18 cellular contexts compared by ENCODE assay signal in genomic region chr6:10416516-10416862, GRCh38. TPM values are rescaled to one million over a fixed set of nuclear protein-coding genes. Genes with fewer than 3 reads are reported as not detected.
A peak's percentile ranks its signal among the peaks of the same experiment; 100 is the strongest.
DNase-seq lines count a peak whose midpoint lies in the region; ATAC-seq, FAIRE-seq and TF ChIP-seq lines count a peak whose summit lies in the region.
"Had no signal": no experiment of that assay in that cellular context is flagged by ENCODE, and none has a peak within 500 bp of the region (broad histone marks: within the 10 kb centered on the region; RNA-seq: fewer than 3 reads in every experiment).

No MANE protein-coding gene starts in this region.

- H3K4me1 Mint-ChIP-seq in CD14-positive monocyte (peaks cover 61% of the 10 kb centered on the region), IgD-negative memory B cell (peaks cover 4 to 8% (median 8%) of the 10 kb centered on the region in 3 donors), nephron (peaks cover 48% of the 10 kb centered on the region)
- peaks cover 33% of the 10 kb centered on the region for H3K4me1 Mint-ChIP-seq in activated CD4-positive, alpha-beta memory T cell treated with anti-CD3 and anti-CD28 coated beads, Interleukin-2, amount 10 ng/mL, durations not matched to agents 7 days and 5 days

- peaks cover 10 to 87% (median 33%) of the 10 kb centered on the region in 3 donors for H3K4me1 ChIP-seq in esophagus squamous epithelium
- H3K4me1 ChIP-seq in thyroid gland, result peaks cover 34 to 58% of the 10 kb centered on the region in 2 donors

- H3K27me3 Mint-ChIP-seq in CD14-positive monocyte (ENCODE audit: low read depth in 3 of 3) (peaks cover 91 to 100% (median 97%) of the 10 kb centered on the region in 3 donors), IgD-negative memory B cell (peaks cover 76% of the 10 kb centered on the region), nephron (ENCODE audit: low read depth) (peaks cover 97% of the 10 kb centered on the region)
- peaks cover 90% of the 10 kb centered on the region for H3K27me3 Mint-ChIP-seq in activated CD4-positive, alpha-beta memory T cell treated with anti-CD3 and anti-CD28 coated beads, Interleukin-2, amount 10 ng/mL, durations not matched to agents 7 days and 5 days

- peak overlapping the region; percentile 88 to 99 (median 98) for H3K27ac ChIP-seq in esophagus squamous epithelium
- no peak overlapping the region for H3K27ac ChIP-seq in thyroid gland
- H3K27ac ChIP-seq: dorsolateral prefrontal cortex, transverse colon had no signal

- TF ChIP-seq CTCF in CD14-positive monocyte (IDR thresholded peaks at IDR 0.05), result no peak
- TF ChIP-seq CTCF in esophagus squamous epithelium (IDR thresholded peaks at IDR 0.05), result no peak
- no peak for TF ChIP-seq CTCF in nephron (IDR thresholded peaks at IDR 0.05; ENCODE audit: unreplicated experiment in 3 of 3)
- no peak for TF ChIP-seq CTCF in thyroid gland (IDR thresholded peaks at IDR 0.05)

- H3K4me3 ChIP-seq in esophagus squamous epithelium (peak overlapping the region; percentile 71 to 89 (median 78)), thyroid gland (replicated peaks in 1 of 3) (no peak overlapping the region)
- H3K4me3 ChIP-seq: HAP-1 had no signal

- WGBS in esophagus squamous epithelium, 2 donors, result 20 to 31% methylated on average over 2 to 4 of the region's 5 CpGs
- 30 to 53% methylated on average over 5 of the region's 5 CpGs for WGBS in thyroid gland, 2 donors

- H3K9me3 ChIP-seq in esophagus squamous epithelium (no peaks in the 10 kb centered on the region), thyroid gland (no peaks in the 10 kb centered on the region)
- H3K9me3 ChIP-seq: HAP-1, transverse colon had no signal

- DNase-seq in CD14-positive monocyte (ENCODE audit: low spot score) (no peak), esophagus squamous epithelium (lab: John Stamatoyannopoulos, UW) (no peak), GM12891 (ENCODE audit: insufficient read length, low spot score) (no peak), thyroid gland (no peak)
- DNase-seq in activated CD4-positive, alpha-beta memory T cell treated with anti-CD3 and anti-CD28 coated beads, Interleukin-2, amount 10 ng/mL, durations not matched to agents 7 days and 5 days, result no peak
- DNase-seq: activated CD4-positive, CD25-positive, alpha-beta regulatory T cell; activated CD8-positive, alpha-beta memory T cell treated with anti-CD3 and anti-CD28 coated beads, Interleukin-2, amount 50 U/mL, for 4 hours; activated naive CD4-positive, alpha-beta T cell; RPMI8226; stimulated activated CD4-positive, alpha-beta T cell treated with anti-CD3 and anti-CD28 coated beads, Interleukin-4, amount 100 ng/mL, for 1 hour; transverse colon had no signal

- no peak for ATAC-seq in HG03196 (IDR thresholded peaks at IDR 0.05; ENCODE audit: unreplicated experiment)
- ATAC-seq: sciatic nerve had no signal

- H3K4me3 Mint-ChIP-seq in CD14-positive monocyte (peak overlapping the region; percentile 78 to 96), IgD-negative memory B cell (peak overlapping the region in 3 of 4 donors; percentile 37 to 95 (median 51)), nephron (peak overlapping the region; percentile 64 to 82 (median 78))
- no peak overlapping the region for H3K4me3 Mint-ChIP-seq in activated CD4-positive, alpha-beta memory T cell treated with anti-CD3 and anti-CD28 coated beads, Interleukin-2, amount 10 ng/mL, durations not matched to agents 7 days and 5 days
- H3K4me3 Mint-ChIP-seq: T-helper 1 cell treated with Interleukin-12 subunit alpha and Interleukin-12 subunit beta and Interleukin-4 antibody, amounts not matched to agents 30 μg/mL and 1 μg/mL, for 36 hours had no signal

- H3K9me3 Mint-ChIP-seq in CD14-positive monocyte (peaks cover 4 to 81% (median 63%) of the 10 kb centered on the region in 7 donors), IgD-negative memory B cell (peaks cover 0 to 21% (median 4%) of the 10 kb centered on the region in 3 donors), nephron (no peaks in the 10 kb centered on the region)
- no peaks in the 10 kb centered on the region for H3K9me3 Mint-ChIP-seq in activated CD4-positive, alpha-beta memory T cell treated with anti-CD3 and anti-CD28 coated beads, Interleukin-2, amount 10 ng/mL, durations not matched to agents 7 days and 5 days
- H3K9me3 Mint-ChIP-seq: T-helper 1 cell treated with Interleukin-12 subunit alpha and Interleukin-12 subunit beta and Interleukin-4 antibody, amounts not matched to agents 30 μg/mL and 1 μg/mL, for 36 hours had no signal

- H3K36me3 ChIP-seq in esophagus squamous epithelium, result no peaks in the 10 kb centered on the region
- no peaks in the 10 kb centered on the region for H3K36me3 ChIP-seq in thyroid gland
- H3K36me3 ChIP-seq: HAP-1, transverse colon had no signal

- no peak for FAIRE-seq in GM12891 (lab: Jason Lieb, UNC)

- POLR2A ChIA-PET in activated CD4-positive, alpha-beta memory T cell treated with anti-CD3 and anti-CD28 coated beads, Interleukin-2, amount 10 ng/mL, durations not matched to agents 7 days and 5 days (lab: Charles Lee), result no interaction called here

- TF ChIP-seq POLR2A in esophagus squamous epithelium (IDR thresholded peaks at IDR 0.05) (no peak), GM12891 (IDR thresholded peaks at IDR 0.05; ENCODE audit: low read depth, low read length) (no peak), thyroid gland (IDR thresholded peaks at IDR 0.05) (no peak)

- intact Hi-C loops in CD14-positive monocyte (cut with micrococcal nuclease) (no loop called here), esophagus squamous epithelium (cut with DNase I) (no loop called here), thyroid gland (cut with DNase I) (no loop called here)

- CTCF ChIA-PET in activated CD4-positive, alpha-beta memory T cell treated with anti-CD3 and anti-CD28 coated beads, Interleukin-2, amount 10 ng/mL, durations not matched to agents 7 days and 5 days (lab: Charles Lee), result interaction anchor here (0.9 kb wide), 1 partner anchor 13 kb away, joined by 3 read pairs; no protein-coding TSS in a partner anchor

- H3K27ac Mint-ChIP-seq in CD14-positive monocyte, result no peak overlapping the region
- peak overlapping the region; percentile 89 to 98 (median 95) for H3K27ac Mint-ChIP-seq in IgD-negative memory B cell
- H3K27ac Mint-ChIP-seq in nephron, result peak overlapping the region in 1 of 3 experiments; percentile 90
- no peak overlapping the region for H3K27ac Mint-ChIP-seq in activated CD4-positive, alpha-beta memory T cell treated with anti-CD3 and anti-CD28 coated beads, Interleukin-2, amount 10 ng/mL, durations not matched to agents 7 days and 5 days

- H3K27me3 ChIP-seq in esophagus squamous epithelium (peaks cover 0 to 99% (median 27%) of the 10 kb centered on the region in 4 donors), thyroid gland (peaks cover 87% of the 10 kb centered on the region)

- H3K36me3 Mint-ChIP-seq in CD14-positive monocyte (peaks cover 24 to 32% of the 10 kb centered on the region in 2 donors), IgD-negative memory B cell (no peaks in the 10 kb centered on the region), nephron (ENCODE audit: low read depth) (no peaks in the 10 kb centered on the region)
- H3K36me3 Mint-ChIP-seq in activated CD4-positive, alpha-beta memory T cell treated with anti-CD3 and anti-CD28 coated beads, Interleukin-2, amount 10 ng/mL, durations not matched to agents 7 days and 5 days (ENCODE audit: low read depth), result peaks cover 32% of the 10 kb centered on the region

TF ChIP-seq in GM12891, 5 proteins besides CTCF, POLR2A, EP300 and RAD21:
- TF ChIP-seq POLR2AphosphoS5 (IDR thresholded peaks at IDR 0.05; ENCODE audit: low read depth, low read length) (no peak), POU2F2 (IDR thresholded peaks at IDR 0.05; ENCODE audit: low read depth, low read length) (no peak), TAF1 (IDR thresholded peaks at IDR 0.05; ENCODE audit: low read depth, low read length) (no peak), SPI1 (IDR thresholded peaks at IDR 0.05; ENCODE audit: low read depth, low read length) (no peak), PAX5 (IDR thresholded peaks at IDR 0.05; ENCODE audit: insufficient read depth, low read length, severe bottlenecking) (no peak)

RNA-seq across cellular contexts. Expression of gene TFAP2A, which starts 1.6 kb away (rescaled TPM):
- polyA plus RNA-seq in CD14-positive monocyte (not detected), IgD-negative memory B cell (not detected)
- total RNA-seq in esophagus squamous epithelium (10 to 100 TPM; 11.6 to 39.1 (median 29.9) TPM), thyroid gland (under 1 TPM in 2 of 4 donors, not detected in 2; 0.40 to 0.78 TPM)
- total RNA-seq in activated CD4-positive, alpha-beta memory T cell treated with anti-CD3 and anti-CD28 coated beads, Interleukin-2, amount 10 ng/mL, durations not matched to agents 7 days and 5 days, result under 1 TPM in 1 of 2 experiments, not detected in 1; 0.20 TPM
- polyA plus RNA-seq in GM12891 (2012; ENCODE audit: low read depth, missing spikeins), result 0.30 TPM
- total RNA-seq: transverse colon had no signal

Comparison
In these comparisons a context has a peak if more than half of its experiments do, and no peak if none do; other contexts are left out.
1. H3K27ac Mint-ChIP-seq: peak in IgD-negative memory B cell (3 of 3); none in CD14-positive monocyte (0 of 7) and activated CD4-positive, alpha-beta memory T cell treated with anti-CD3 and anti-CD28 coated beads, Interleukin-2, amount 10 ng/mL, durations not matched to agents 7 days and 5 days (single experiment).
2. H3K27ac ChIP-seq: peak in esophagus squamous epithelium (4 of 4); none in thyroid gland (0 of 3).
3. H3K4me3 ChIP-seq: peak in esophagus squamous epithelium (4 of 4); none in thyroid gland (0 of 3).
4. RNA of gene TFAP2A, which starts 1.6 kb away (total RNA-seq): 11.6 to 39.1 TPM in esophagus squamous epithelium; 0.40 to 0.78 TPM in thyroid gland and 0.20 TPM in activated CD4-positive, alpha-beta memory T cell treated with anti-CD3 and anti-CD28 coated beads, Interleukin-2, amount 10 ng/mL, durations not matched to agents 7 days and 5 days; every median in the first group is over 4 times any median in the second.